ENCODE assay signal across 1 cellular context in the genomic region with DNA sequence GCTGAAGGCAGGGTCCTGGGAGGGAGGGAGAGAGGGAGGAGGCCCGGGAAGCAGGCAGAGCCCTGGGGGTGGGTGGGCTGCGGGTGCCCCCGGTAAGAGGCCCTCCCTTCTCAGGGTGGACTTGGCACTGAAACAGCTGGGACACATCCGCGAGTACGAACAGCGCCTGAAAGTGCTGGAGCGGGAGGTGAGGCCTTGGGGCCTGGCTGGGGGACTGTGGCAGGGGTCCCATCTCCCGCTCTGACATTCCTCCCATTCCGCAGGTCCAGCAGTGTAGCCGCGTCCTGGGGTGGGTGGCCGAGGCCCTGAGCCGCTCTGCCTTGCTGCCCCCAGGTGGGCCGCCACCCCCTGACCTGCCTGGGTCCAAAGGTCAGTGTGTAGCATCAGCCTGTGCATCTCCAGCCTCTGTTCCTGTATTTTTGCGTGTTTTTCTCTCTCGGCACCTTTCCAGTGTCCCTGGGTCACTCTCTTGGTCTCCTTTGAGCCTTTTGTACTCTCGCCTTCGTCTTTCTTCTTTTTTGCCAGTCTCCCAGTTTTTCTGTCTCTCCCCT.
TF ChIP-seq lines count a peak whose summit lies in the region.

No MANE protein-coding gene starts in this region.

TF ChIP-seq in GM23338, 12 proteins besides CTCF, POLR2A, EP300 and RAD21 (continued from another document):
- TF ChIP-seq, protein P1, sequence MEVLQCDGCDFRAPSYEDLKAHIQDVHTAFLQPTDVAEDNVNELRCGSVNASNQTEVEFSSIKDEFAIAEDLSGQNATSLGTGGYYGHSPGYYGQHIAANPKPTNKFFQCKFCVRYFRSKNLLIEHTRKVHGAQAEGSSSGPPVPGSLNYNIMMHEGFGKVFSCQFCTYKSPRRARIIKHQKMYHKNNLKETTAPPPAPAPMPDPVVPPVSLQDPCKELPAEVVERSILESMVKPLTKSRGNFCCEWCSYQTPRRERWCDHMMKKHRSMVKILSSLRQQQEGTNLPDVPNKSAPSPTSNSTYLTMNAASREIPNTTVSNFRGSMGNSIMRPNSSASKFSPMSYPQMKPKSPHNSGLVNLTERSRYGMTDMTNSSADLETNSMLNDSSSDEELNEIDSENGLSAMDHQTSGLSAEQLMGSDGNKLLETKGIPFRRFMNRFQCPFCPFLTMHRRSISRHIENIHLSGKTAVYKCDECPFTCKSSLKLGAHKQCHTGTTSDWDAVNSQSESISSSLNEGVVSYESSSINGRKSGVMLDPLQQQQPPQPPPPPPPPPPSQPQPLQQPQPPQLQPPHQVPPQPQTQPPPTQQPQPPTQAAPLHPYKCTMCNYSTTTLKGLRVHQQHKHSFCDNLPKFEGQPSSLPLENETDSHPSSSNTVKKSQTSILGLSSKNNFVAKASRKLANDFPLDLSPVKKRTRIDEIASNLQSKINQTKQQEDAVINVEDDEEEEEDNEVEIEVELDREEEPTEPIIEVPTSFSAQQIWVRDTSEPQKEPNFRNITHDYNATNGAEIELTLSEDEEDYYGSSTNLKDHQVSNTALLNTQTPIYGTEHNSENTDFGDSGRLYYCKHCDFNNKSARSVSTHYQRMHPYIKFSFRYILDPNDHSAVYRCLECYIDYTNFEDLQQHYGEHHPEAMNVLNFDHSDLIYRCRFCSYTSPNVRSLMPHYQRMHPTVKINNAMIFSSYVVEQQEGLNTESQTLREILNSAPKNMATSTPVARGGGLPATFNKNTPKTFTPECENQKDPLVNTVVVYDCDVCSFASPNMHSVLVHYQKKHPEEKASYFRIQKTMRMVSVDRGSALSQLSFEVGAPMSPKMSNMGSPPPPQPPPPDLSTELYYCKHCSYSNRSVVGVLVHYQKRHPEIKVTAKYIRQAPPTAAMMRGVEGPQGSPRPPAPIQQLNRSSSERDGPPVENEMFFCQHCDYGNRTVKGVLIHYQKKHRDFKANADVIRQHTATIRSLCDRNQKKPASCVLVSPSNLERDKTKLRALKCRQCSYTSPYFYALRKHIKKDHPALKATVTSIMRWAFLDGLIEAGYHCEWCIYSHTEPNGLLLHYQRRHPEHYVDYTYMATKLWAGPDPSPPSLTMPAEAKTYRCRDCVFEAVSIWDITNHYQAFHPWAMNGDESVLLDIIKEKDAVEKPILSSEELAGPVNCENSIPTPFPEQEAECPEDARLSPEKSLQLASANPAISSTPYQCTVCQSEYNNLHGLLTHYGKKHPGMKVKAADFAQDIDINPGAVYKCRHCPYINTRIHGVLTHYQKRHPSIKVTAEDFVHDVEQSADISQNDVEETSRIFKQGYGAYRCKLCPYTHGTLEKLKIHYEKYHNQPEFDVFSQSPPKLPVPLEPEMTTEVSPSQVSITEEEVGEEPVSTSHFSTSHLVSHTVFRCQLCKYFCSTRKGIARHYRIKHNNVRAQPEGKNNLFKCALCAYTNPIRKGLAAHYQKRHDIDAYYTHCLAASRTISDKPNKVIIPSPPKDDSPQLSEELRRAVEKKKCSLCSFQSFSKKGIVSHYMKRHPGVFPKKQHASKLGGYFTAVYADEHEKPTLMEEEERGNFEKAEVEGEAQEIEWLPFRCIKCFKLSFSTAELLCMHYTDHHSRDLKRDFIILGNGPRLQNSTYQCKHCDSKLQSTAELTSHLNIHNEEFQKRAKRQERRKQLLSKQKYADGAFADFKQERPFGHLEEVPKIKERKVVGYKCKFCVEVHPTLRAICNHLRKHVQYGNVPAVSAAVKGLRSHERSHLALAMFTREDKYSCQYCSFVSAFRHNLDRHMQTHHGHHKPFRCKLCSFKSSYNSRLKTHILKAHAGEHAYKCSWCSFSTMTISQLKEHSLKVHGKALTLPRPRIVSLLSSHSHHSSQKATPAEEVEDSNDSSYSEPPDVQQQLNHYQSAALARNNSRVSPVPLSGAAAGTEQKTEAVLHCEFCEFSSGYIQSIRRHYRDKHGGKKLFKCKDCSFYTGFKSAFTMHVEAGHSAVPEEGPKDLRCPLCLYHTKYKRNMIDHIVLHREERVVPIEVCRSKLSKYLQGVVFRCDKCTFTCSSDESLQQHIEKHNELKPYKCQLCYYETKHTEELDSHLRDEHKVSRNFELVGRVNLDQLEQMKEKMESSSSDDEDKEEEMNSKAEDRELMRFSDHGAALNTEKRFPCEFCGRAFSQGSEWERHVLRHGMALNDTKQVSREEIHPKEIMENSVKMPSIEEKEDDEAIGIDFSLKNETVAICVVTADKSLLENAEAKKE (CRISPR knock-in tag; IDR thresholded peaks at IDR 0.05), result no peak
- TF ChIP-seq ZNF114 (CRISPR knock-in tag; IDR thresholded peaks at IDR 0.05) (no peak), NANOG (IDR thresholded peaks at IDR 0.05; ENCODE audit: borderline replicate concordance) (no peak), JUNB (IDR thresholded peaks at IDR 0.05; ENCODE audit: unreplicated experiment) (no peak)
- TF ChIP-seq, protein P2, sequence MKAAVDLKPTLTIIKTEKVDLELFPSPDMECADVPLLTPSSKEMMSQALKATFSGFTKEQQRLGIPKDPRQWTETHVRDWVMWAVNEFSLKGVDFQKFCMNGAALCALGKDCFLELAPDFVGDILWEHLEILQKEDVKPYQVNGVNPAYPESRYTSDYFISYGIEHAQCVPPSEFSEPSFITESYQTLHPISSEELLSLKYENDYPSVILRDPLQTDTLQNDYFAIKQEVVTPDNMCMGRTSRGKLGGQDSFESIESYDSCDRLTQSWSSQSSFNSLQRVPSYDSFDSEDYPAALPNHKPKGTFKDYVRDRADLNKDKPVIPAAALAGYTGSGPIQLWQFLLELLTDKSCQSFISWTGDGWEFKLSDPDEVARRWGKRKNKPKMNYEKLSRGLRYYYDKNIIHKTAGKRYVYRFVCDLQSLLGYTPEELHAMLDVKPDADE (IDR thresholded peaks at IDR 0.05), result no peak
- TF ChIP-seq, protein P3, sequence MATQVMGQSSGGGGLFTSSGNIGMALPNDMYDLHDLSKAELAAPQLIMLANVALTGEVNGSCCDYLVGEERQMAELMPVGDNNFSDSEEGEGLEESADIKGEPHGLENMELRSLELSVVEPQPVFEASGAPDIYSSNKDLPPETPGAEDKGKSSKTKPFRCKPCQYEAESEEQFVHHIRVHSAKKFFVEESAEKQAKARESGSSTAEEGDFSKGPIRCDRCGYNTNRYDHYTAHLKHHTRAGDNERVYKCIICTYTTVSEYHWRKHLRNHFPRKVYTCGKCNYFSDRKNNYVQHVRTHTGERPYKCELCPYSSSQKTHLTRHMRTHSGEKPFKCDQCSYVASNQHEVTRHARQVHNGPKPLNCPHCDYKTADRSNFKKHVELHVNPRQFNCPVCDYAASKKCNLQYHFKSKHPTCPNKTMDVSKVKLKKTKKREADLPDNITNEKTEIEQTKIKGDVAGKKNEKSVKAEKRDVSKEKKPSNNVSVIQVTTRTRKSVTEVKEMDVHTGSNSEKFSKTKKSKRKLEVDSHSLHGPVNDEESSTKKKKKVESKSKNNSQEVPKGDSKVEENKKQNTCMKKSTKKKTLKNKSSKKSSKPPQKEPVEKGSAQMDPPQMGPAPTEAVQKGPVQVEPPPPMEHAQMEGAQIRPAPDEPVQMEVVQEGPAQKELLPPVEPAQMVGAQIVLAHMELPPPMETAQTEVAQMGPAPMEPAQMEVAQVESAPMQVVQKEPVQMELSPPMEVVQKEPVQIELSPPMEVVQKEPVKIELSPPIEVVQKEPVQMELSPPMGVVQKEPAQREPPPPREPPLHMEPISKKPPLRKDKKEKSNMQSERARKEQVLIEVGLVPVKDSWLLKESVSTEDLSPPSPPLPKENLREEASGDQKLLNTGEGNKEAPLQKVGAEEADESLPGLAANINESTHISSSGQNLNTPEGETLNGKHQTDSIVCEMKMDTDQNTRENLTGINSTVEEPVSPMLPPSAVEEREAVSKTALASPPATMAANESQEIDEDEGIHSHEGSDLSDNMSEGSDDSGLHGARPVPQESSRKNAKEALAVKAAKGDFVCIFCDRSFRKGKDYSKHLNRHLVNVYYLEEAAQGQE (IDR thresholded peaks at IDR 0.05; ENCODE audit: unreplicated experiment), result no peak
